Comparison of ENCODE assay signal across 8 cellular contexts in genomic region chr10:79779310-79779938, GRCh38. TPM values are rescaled to one million over a fixed set of nuclear protein-coding genes. Genes with fewer than 3 reads are reported as not detected.
A peak's percentile ranks its signal among the peaks of the same experiment; 100 is the strongest.
DNase-seq lines count a peak whose midpoint lies in the region; ATAC-seq and TF ChIP-seq lines count a peak whose summit lies in the region.
"Not testable (repeated sequence)": the region's sequence is repeated elsewhere in the genome, so short reads cannot be mapped to it uniquely, and the experiment has no call there.

No MANE protein-coding gene starts in this region.

- ATAC-seq in GM19395 (IDR thresholded peaks at IDR 0.05; ENCODE audit: unreplicated experiment) (peak; percentile 96), HG03342 (IDR thresholded peaks at IDR 0.05; ENCODE audit: unreplicated experiment) (peak; percentile 95), Panc1 (peak; percentile 98)

- in situ Hi-C loops in Panc1 (cut with HindIII; ENCODE audit: low pct_unique_long_range_greater_than_20kb, low sequenced_read_pairs) = not testable (repeated sequence)

- not testable (repeated sequence) for BruUV-seq in Panc1 (replicated peaks; lab: Mats Ljungman, UMichigan)

- DNase-seq in BE2C (peak; percentile 68), Panc1 (ENCODE audit: low read depth, low spot score) (peak; percentile 8), activated T-cell treated with anti-CD3 and anti-CD28 coated beads for 48 hours (ENCODE audit: low read depth) (peak; percentile 47), epidermal melanocyte (ENCODE audit: insufficient read length, low spot score) (peak; percentile 15), medulla oblongata (ENCODE audit: extremely low spot score) (peak; percentile 89)
- peak; percentile 31 for DNase-seq in stimulated activated CD4-positive, alpha-beta T cell treated with anti-CD3 and anti-CD28 coated beads, Interleukin-4, amount 100 ng/mL, for 48 hours (ENCODE audit: low read depth in 2 of 2)

- H3K4me1 ChIP-seq in BE2C; Panc1 (ENCODE audit: control insufficient read depth, insufficient read depth, low read length): not testable (repeated sequence)

- H3K36me3 ChIP-seq in BE2C; Panc1 (ENCODE audit: control insufficient read depth, insufficient read depth, low read length): not testable (repeated sequence)

- not testable (repeated sequence) for H3K9me3 ChIP-seq in BE2C; Panc1 (ENCODE audit: control insufficient read depth, insufficient read depth, low read depth, low read length)

- CTCF ChIA-PET in Panc1 (lab: Charles Lee) = not testable (repeated sequence)

- H3K27me3 ChIP-seq in BE2C; Panc1 (ENCODE audit: control insufficient read depth, insufficient read depth, low read length): not testable (repeated sequence)

- POLR2A ChIA-PET in Panc1 (lab: Charles Lee) = not testable (repeated sequence)

- intact Hi-C loops in Panc1 (cut with micrococcal nuclease; ENCODE audit: unreplicated experiment) = not testable (repeated sequence)

- peak; percentile 50 for TF ChIP-seq CTCF in BE2C (IDR thresholded peaks at IDR 0.05; ENCODE audit: low read depth, low read length)
- peak; percentile 83 for TF ChIP-seq CTCF in Panc1 (IDR thresholded peaks at IDR 0.05)

- not testable (repeated sequence) for H3K4me3 ChIP-seq in BE2C (ENCODE audit: low read depth, low read length); Panc1 (ENCODE audit: low read depth in 2 of 2, low read length in 2 of 2)

- not testable (repeated sequence) for H3K27ac ChIP-seq in Panc1 (ENCODE audit: low read length)

RNA-seq across cellular contexts. Expression of gene NUTM2E, which starts 47.1 kb away (rescaled TPM):
- 0.74 TPM for polyA plus RNA-seq in BE2C (2012; ENCODE audit: insufficient read depth, insufficient read length, low read depth)
- 0.08 TPM for total RNA-seq in Panc1 (2021; ENCODE audit: unreplicated experiment)
- polyA plus RNA-seq in Panc1 (2012; ENCODE audit: insufficient read length) = not detected

Comparison
In these comparisons a context has a peak if more than half of its experiments do, and no peak if none do; other contexts are left out.
1. DNase-seq: peak in every context shown above with its lines; median percentile 89 in medulla oblongata; 68 in BE2C; 47 in activated T-cell treated with anti-CD3 and anti-CD28 coated beads for 48 hours; 31 in stimulated activated CD4-positive, alpha-beta T cell treated with anti-CD3 and anti-CD28 coated beads, Interleukin-4, amount 100 ng/mL, for 48 hours; 15 in epidermal melanocyte; 8 in Panc1.